25 cellular contexts compared by ENCODE assay signal in genomic region chr1:109388208-109388711, GRCh38. TPM values are rescaled to one million over a fixed set of nuclear protein-coding genes. Genes with fewer than 3 reads are reported as not detected.
A peak's percentile ranks its signal among the peaks of the same experiment; 100 is the strongest.
DNase-seq lines count a peak whose midpoint lies in the region; ATAC-seq and TF ChIP-seq lines count a peak whose summit lies in the region.
"Had no signal": no experiment of that assay in that cellular context is flagged by ENCODE, and none has a peak within 500 bp of the region (broad histone marks: within the 10 kb centered on the region; RNA-seq: fewer than 3 reads in every experiment).

No MANE protein-coding gene starts in this region.

- H3K36me3 ChIP-seq in thoracic aorta: no peaks in the 10 kb centered on the region
- H3K36me3 ChIP-seq: cardiac muscle cell, left lung, pancreas, Peyer's patch, suprapubic skin had no signal

- no peaks in the 10 kb centered on the region for H3K9me3 Mint-ChIP-seq in dendritic cell treated with granulocyte-macrophage colony-stimulating factor and Interleukin-4, amounts not matched to agents 40 ng/mL and 50 ng/mL, for 4 days
- no peaks in the 10 kb centered on the region for H3K9me3 Mint-ChIP-seq in progenitor cell of endocrine pancreas (ENCODE audit: low read depth)
- H3K9me3 Mint-ChIP-seq: activated naive CD4-positive, alpha-beta T cell treated with anti-CD3 and anti-CD28 coated beads for 36 hours; CD4-positive, alpha-beta T cell; natural killer cell treated with Interleukin-12 subunit alpha and Interleukin-12 subunit beta and Interleukin-15 and Interleukin-18, amount 100 ng/mL, for 72 hours had no signal

- H3K36me3 Mint-ChIP-seq in dendritic cell treated with granulocyte-macrophage colony-stimulating factor and Interleukin-4, amounts not matched to agents 40 ng/mL and 50 ng/mL, for 4 days (ENCODE audit: low read depth): peaks cover 6% of the 10 kb centered on the region
- peaks cover 4% of the 10 kb centered on the region for H3K36me3 Mint-ChIP-seq in progenitor cell of endocrine pancreas (ENCODE audit: insufficient read depth)
- H3K36me3 Mint-ChIP-seq: natural killer cell treated with Interleukin-12 subunit alpha and Interleukin-12 subunit beta and Interleukin-15 and Interleukin-18, amount 100 ng/mL, for 72 hours had no signal

- H3K4me1 Mint-ChIP-seq in dendritic cell treated with granulocyte-macrophage colony-stimulating factor and Interleukin-4, amounts not matched to agents 40 ng/mL and 50 ng/mL, for 4 days (ENCODE audit: low read depth): peaks cover 92% of the 10 kb centered on the region
- H3K4me1 Mint-ChIP-seq in progenitor cell of endocrine pancreas (ENCODE audit: low read depth): peaks cover 33% of the 10 kb centered on the region

- TF ChIP-seq CTCF in progenitor cell of endocrine pancreas (IDR thresholded peaks at IDR 0.05; ENCODE audit: unreplicated experiment) (no peak), thoracic aorta (IDR thresholded peaks at IDR 0.05) (no peak)

- H3K4me3 ChIP-seq in thoracic aorta: no peak overlapping the region
- H3K4me3 ChIP-seq: cardiac muscle cell, left lung, pancreas, Peyer's patch, suprapubic skin had no signal

- H3K4me3 Mint-ChIP-seq in dendritic cell treated with granulocyte-macrophage colony-stimulating factor and Interleukin-4, amounts not matched to agents 40 ng/mL and 50 ng/mL, for 4 days: no peak overlapping the region
- H3K4me3 Mint-ChIP-seq in progenitor cell of endocrine pancreas (ENCODE audit: low read depth): no peak overlapping the region
- H3K4me3 Mint-ChIP-seq: activated CD4-positive, alpha-beta T cell treated with anti-CD3 and anti-CD28 coated beads for 36 hours; activated naive CD4-positive, alpha-beta T cell treated with anti-CD3 and anti-CD28 coated beads for 36 hours; CD4-positive, alpha-beta T cell; natural killer cell treated with Interleukin-12 subunit alpha and Interleukin-12 subunit beta and Interleukin-15 and Interleukin-18, amount 100 ng/mL, for 72 hours had no signal

- DNase-seq in amniotic epithelial cell (ENCODE audit: low read depth): peak; percentile 65
- DNase-seq in progenitor cell of endocrine pancreas (ENCODE audit: low spot score, unreplicated experiment): no peak
- no peak for DNase-seq in thoracic aorta (ENCODE audit: low spot score)
- DNase-seq in activated naive CD4-positive, alpha-beta T cell treated with Interleukin-2 at 50 U/mL for 16 hours: no peak
- DNase-seq in activated CD4-positive, CD25-positive, alpha-beta regulatory T cell treated with anti-CD3 and anti-CD28 coated beads, Interleukin-2, amount 50 U/mL, for 72 hours: no peak
- DNase-seq in stimulated activated naive CD8-positive, alpha-beta T cell treated with anti-CD3 and anti-CD28 coated beads, Interleukin-15, Interleukin-2, amounts not matched to agents 100 U/mL and 50 U/mL, for 24 hours: no peak
- DNase-seq: activated CD4-positive, alpha-beta T cell treated with anti-CD3 and anti-CD28 coated beads for 36 hours; activated naive CD4-positive, alpha-beta T cell treated with anti-CD3 and anti-CD28 coated beads for 36 hours; activated T-cell treated with anti-CD3 and anti-CD28 coated beads, Interleukin-2, amount 50 U/mL, for 48 hours; amygdala; CD4-positive, alpha-beta T cell; DMS 273 treated with DMSO at 0.1 percent for 48 hours; H7; Kasumi-1; left lung; midbrain; NCI-H1694 treated with DMSO at 0.1 percent for 48 hours; NCI-H2171 treated with DMSO at 0.1 percent for 48 hours; NCI-H526; pancreas; Peyer's patch had no signal

- H3K4me1 ChIP-seq in thoracic aorta (ENCODE audit: control insufficient read depth in 1 of 2, low read depth in 2 of 2): peaks cover 71 to 93% of the 10 kb centered on the region in 2 donors

- intact Hi-C loops in dendritic cell treated with granulocyte-macrophage colony-stimulating factor and Interleukin-4, amounts not matched to agents 40 ng/mL and 50 ng/mL, for 4 days (cut with micrococcal nuclease): no loop called here

- H3K9me3 ChIP-seq in thoracic aorta: no peaks in the 10 kb centered on the region
- H3K9me3 ChIP-seq: left lung, pancreas, Peyer's patch, suprapubic skin had no signal

- H3K27ac Mint-ChIP-seq in dendritic cell treated with granulocyte-macrophage colony-stimulating factor and Interleukin-4, amounts not matched to agents 40 ng/mL and 50 ng/mL, for 4 days: peak overlapping the region; percentile 93
- H3K27ac Mint-ChIP-seq in progenitor cell of endocrine pancreas: peak overlapping the region; percentile 42
- H3K27ac Mint-ChIP-seq: activated CD4-positive, alpha-beta T cell treated with anti-CD3 and anti-CD28 coated beads for 36 hours; activated naive CD4-positive, alpha-beta T cell treated with anti-CD3 and anti-CD28 coated beads for 36 hours; CD4-positive, alpha-beta T cell; natural killer cell treated with Interleukin-12 subunit alpha and Interleukin-12 subunit beta and Interleukin-15 and Interleukin-18, amount 100 ng/mL, for 72 hours had no signal

- H3K27me3 ChIP-seq in thoracic aorta (replicated peaks; ENCODE audit: insufficient read depth): no peaks in the 10 kb centered on the region
- H3K27me3 ChIP-seq: cardiac muscle cell, left lung, pancreas, Peyer's patch, suprapubic skin had no signal

- ATAC-seq in thoracic aorta (ENCODE audit: insufficient number of reproducible peaks, low FRiP score, low read depth): no peak
- ATAC-seq in stimulated activated naive CD8-positive, alpha-beta T cell treated with anti-CD3 and anti-CD28 coated beads, Interleukin-15, Interleukin-2, amounts not matched to agents 100 U/mL and 50 U/mL, for 24 hours: no peak
- ATAC-seq: activated CD4-positive, alpha-beta T cell treated with anti-CD3 and anti-CD28 coated beads for 36 hours; left lung; natural killer cell treated with Interleukin-12 subunit alpha and Interleukin-12 subunit beta and Interleukin-15 and Interleukin-18, amount 100 ng/mL, for 72 hours; pancreas had no signal

- H3K27me3 Mint-ChIP-seq in dendritic cell treated with granulocyte-macrophage colony-stimulating factor and Interleukin-4, amounts not matched to agents 40 ng/mL and 50 ng/mL, for 4 days: no peaks in the 10 kb centered on the region
- no peaks in the 10 kb centered on the region for H3K27me3 Mint-ChIP-seq in progenitor cell of endocrine pancreas

- H3K27ac ChIP-seq in thoracic aorta: peak overlapping the region; percentile 88 to 89
- H3K27ac ChIP-seq: cardiac muscle cell, pancreas had no signal

RNA-seq across cellular contexts. Expression of gene SORT1, which starts 9.5 kb away (rescaled TPM):
- total RNA-seq in progenitor cell of endocrine pancreas: 110 and 116 TPM in 2 replicates
- total RNA-seq in thoracic aorta: 100 to 1,000 TPM; 225 to 231 TPM

RNA-seq across cellular contexts. Expression of gene PSMA5, which starts 38.0 kb away (rescaled TPM):
- total RNA-seq in progenitor cell of endocrine pancreas (71.4 and 81.1 TPM in 2 replicates), thoracic aorta (10 to 100 TPM; 17.3 to 20.1 TPM)
